Comparison of ENCODE assay signal across 16 cellular contexts in the genomic region with DNA sequence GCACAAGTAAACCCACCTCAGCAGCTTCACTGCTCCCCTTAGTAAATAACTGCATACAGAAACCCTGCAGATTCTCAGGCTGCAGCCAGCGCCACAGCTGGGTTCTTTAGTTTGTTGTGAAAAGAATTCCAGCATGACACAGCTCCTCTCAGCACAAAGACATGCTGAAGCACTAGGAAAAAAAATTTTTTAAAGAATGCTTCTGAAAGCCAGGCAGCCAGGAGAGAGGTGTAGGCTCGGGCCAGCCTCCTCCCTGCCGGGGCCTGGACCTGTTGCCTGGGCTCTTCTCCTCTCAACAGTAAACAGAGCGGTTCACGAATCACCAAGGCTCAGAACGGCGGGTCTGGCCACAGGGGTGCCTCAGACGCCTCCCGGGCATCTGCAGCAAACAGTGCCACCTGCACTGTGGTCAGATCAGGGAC.
A peak's percentile ranks its signal among the peaks of the same experiment; 100 is the strongest.
DNase-seq lines count a peak whose midpoint lies in the region; ATAC-seq and TF ChIP-seq lines count a peak whose summit lies in the region.
"Had no signal": no experiment of that assay in that cellular context is flagged by ENCODE, and none has a peak within 500 bp of the region (broad histone marks: within the 10 kb centered on the region; RNA-seq: fewer than 3 reads in every experiment).

No MANE protein-coding gene starts in this region.

- no peaks in the 10 kb centered on the region for H3K36me3 ChIP-seq in stomach

- no peak overlapping the region for H3K4me3 Mint-ChIP-seq in stimulated activated memory B cell treated with anti-CD40 and anti-IgM and Interleukin-4, amounts not matched to agents 10 μg/mL and 1 μg/mL and 100 μg/mL, for 72 hours
- H3K4me3 Mint-ChIP-seq: naive thymus-derived CD8-positive, alpha-beta T cell had no signal

- WGBS in stomach, 5 donors = 11 to 18% (median 12%) methylated on average over 8 to 9 of the region's 9 CpGs

- H3K27ac Mint-ChIP-seq in stimulated activated memory B cell treated with anti-CD40 and anti-IgM and Interleukin-4, amounts not matched to agents 10 μg/mL and 1 μg/mL and 100 μg/mL, for 72 hours = no peak overlapping the region
- H3K27ac Mint-ChIP-seq: naive thymus-derived CD8-positive, alpha-beta T cell had no signal

- H3K4me1 ChIP-seq in stomach = no peaks in the 10 kb centered on the region

- no peak overlapping the region for H3K27ac ChIP-seq in stomach

- no peak for ATAC-seq in stimulated activated memory B cell treated with anti-CD40 and anti-IgM and Interleukin-4, amounts not matched to agents 10 μg/mL and 1 μg/mL and 100 μg/mL, for 72 hours
- ATAC-seq: naive thymus-derived CD8-positive, alpha-beta T cell had no signal

- H3K4me1 Mint-ChIP-seq in stimulated activated memory B cell treated with anti-CD40 and anti-IgM and Interleukin-4, amounts not matched to agents 10 μg/mL and 1 μg/mL and 100 μg/mL, for 72 hours = no peaks in the 10 kb centered on the region
- H3K4me1 Mint-ChIP-seq: naive thymus-derived CD8-positive, alpha-beta T cell had no signal

- no peaks in the 10 kb centered on the region for H3K36me3 Mint-ChIP-seq in stimulated activated memory B cell treated with anti-CD40 and anti-IgM and Interleukin-4, amounts not matched to agents 10 μg/mL and 1 μg/mL and 100 μg/mL, for 72 hours
- H3K36me3 Mint-ChIP-seq: naive thymus-derived CD8-positive, alpha-beta T cell had no signal

- no peak for TF ChIP-seq POLR2A in stomach (IDR thresholded peaks at IDR 0.05)

- H3K27me3 ChIP-seq in stomach = peaks cover 0 to 12% (median 4%) of the 10 kb centered on the region in 3 donors

- H3K9me3 ChIP-seq in stomach = no peaks in the 10 kb centered on the region

- no peak for TF ChIP-seq CTCF in choroid plexus epithelial cell (conservative IDR thresholded peaks at IDR 0.05; ENCODE audit: low read depth, low read length)
- no peak for TF ChIP-seq CTCF in stomach (IDR thresholded peaks at IDR 0.05)

- intact Hi-C loops in stomach (cut with DNase I; ENCODE audit: low total_unique reads) = no loop called here

- no peaks in the 10 kb centered on the region for H3K9me3 Mint-ChIP-seq in stimulated activated memory B cell treated with anti-CD40 and anti-IgM and Interleukin-4, amounts not matched to agents 10 μg/mL and 1 μg/mL and 100 μg/mL, for 72 hours

- H3K4me3 ChIP-seq in choroid plexus epithelial cell (ENCODE audit: low read depth, low read length) (no peak overlapping the region), stomach (no peak overlapping the region)

- DNase-seq in AG20443 (ENCODE audit: low spot score) = peak; percentile 33
- DNase-seq in NCI-H1092 treated with DMSO at 0.1 percent for 48 hours (lab: John Stamatoyannopoulos, UW) = peak; percentile 22
- DNase-seq in choroid plexus epithelial cell (ENCODE audit: low read depth) = peak; percentile 79
- DNase-seq in left kidney (ENCODE audit: low read depth, low spot score) = peak; percentile 72
- no peak for DNase-seq in DMS53 treated with DMSO at 0.1 percent for 48 hours (lab: John Stamatoyannopoulos, UW; ENCODE audit: unreplicated experiment)
- no peak for DNase-seq in stomach
- DNase-seq in NCI-H187 (lab: John Stamatoyannopoulos, UW) = no peak
- DNase-seq: activated CD4-positive, alpha-beta T cell treated with anti-CD3 and anti-CD28 coated beads, Interleukin-2, amount 50 U/mL, for 4 hours; central memory CD4-positive, alpha-beta T cell; DMS79; IMR-90; kidney glomerular epithelial cell; naive thymus-derived CD8-positive, alpha-beta T cell; NCI-H1694; T-helper 2 cell had no signal

- no peak for TF ChIP-seq EP300 in stomach (IDR thresholded peaks at IDR 0.05)

- peaks cover 11% of the 10 kb centered on the region for H3K27me3 Mint-ChIP-seq in stimulated activated memory B cell treated with anti-CD40 and anti-IgM and Interleukin-4, amounts not matched to agents 10 μg/mL and 1 μg/mL and 100 μg/mL, for 72 hours

Comparison
In these comparisons a context has a peak if more than half of its experiments do, and no peak if none do; other contexts are left out.
1. DNase-seq: peak in AG20443 (single experiment), NCI-H1092 treated with DMSO at 0.1 percent for 48 hours (single experiment), choroid plexus epithelial cell (single experiment) and left kidney (single experiment); none in DMS53 treated with DMSO at 0.1 percent for 48 hours (single experiment), stomach (single experiment) and NCI-H187 (0 of 2).